Comparison of ENCODE assay signal across 8 cellular contexts in genomic region chr14:68824517-68825347, GRCh38. TPM values are rescaled to one million over a fixed set of nuclear protein-coding genes. Genes with fewer than 3 reads are reported as not detected.
DNase-seq lines count a peak whose midpoint lies in the region; ATAC-seq and TF ChIP-seq lines count a peak whose summit lies in the region.

No MANE protein-coding gene starts in this region.

- H3K36me3 ChIP-seq in esophagus muscularis mucosa: no peaks in the 10 kb centered on the region

- DNase-seq in NK-92 treated with Interleukin-12 subunit alpha and Interleukin-12 subunit beta, amount 100 ng/mL, for 24 hours (lab: John Stamatoyannopoulos, UW): peak; percentile 46
- no peak for DNase-seq in NK-92 (lab: John Stamatoyannopoulos, UW; ENCODE audit: unreplicated experiment)
- DNase-seq in KBM-7: peak; percentile 75
- DNase-seq in SW480 (ENCODE audit: low spot score): peak; percentile 75
- no peak for DNase-seq in esophagus muscularis mucosa (ENCODE audit: extremely low spot score)
- no peak for DNase-seq in naive B cell

- ATAC-seq in naive B cell (ENCODE audit: low read depth in 2 of 2) (peak; percentile 27 to 29), HG02678 (IDR thresholded peaks at IDR 0.05; ENCODE audit: unreplicated experiment) (no peak), HG03342 (IDR thresholded peaks at IDR 0.05; ENCODE audit: unreplicated experiment) (no peak)

- peak; percentile 78 to 92 (median 79) for TF ChIP-seq CTCF in esophagus muscularis mucosa (IDR thresholded peaks at IDR 0.05)

- no peaks in the 10 kb centered on the region for H3K9me3 ChIP-seq in esophagus muscularis mucosa

- TF ChIP-seq EP300 in esophagus muscularis mucosa (IDR thresholded peaks at IDR 0.05): no peak

- in situ Hi-C loops in KBM-7 (cut with MboI; ENCODE audit: low pct_unique_long_range_greater_than_20kb, low sequenced_read_pairs): loop anchor here (25.0 kb wide), 2 partner anchors 587 to 887 kb away; no protein-coding TSS in a partner anchor

- no peaks in the 10 kb centered on the region for H3K9me3 Mint-ChIP-seq in naive B cell

- WGBS in esophagus muscularis mucosa: 39% methylated on average over 3 of the region's 11 CpGs

- TF ChIP-seq POLR2A in esophagus muscularis mucosa (IDR thresholded peaks at IDR 0.05; ENCODE audit: low read depth): no peak

- peaks cover 32 to 49% (median 34%) of the 10 kb centered on the region in 3 donors for H3K4me1 Mint-ChIP-seq in naive B cell

- no peaks in the 10 kb centered on the region for H3K27me3 Mint-ChIP-seq in naive B cell

- no peak overlapping the region for H3K27ac ChIP-seq in esophagus muscularis mucosa (replicated peaks in 1 of 4)

- H3K27me3 ChIP-seq in esophagus muscularis mucosa: no peaks in the 10 kb centered on the region

- peaks cover 8 to 15% (median 13%) of the 10 kb centered on the region in 4 donors for H3K4me1 ChIP-seq in esophagus muscularis mucosa

- H3K4me3 Mint-ChIP-seq in naive B cell: peak overlapping the region in 3 of 8 donors; percentile 48 to 79 (median 51)

- intact Hi-C loops in esophagus muscularis mucosa (cut with DNase I): loop anchor here (5.0 kb wide), 1 partner anchor 987 kb away; no protein-coding TSS in a partner anchor

- H3K27ac Mint-ChIP-seq in naive B cell: no peak overlapping the region

- peak overlapping the region in 2 of 4 donors; percentile 2 to 36 for H3K4me3 ChIP-seq in esophagus muscularis mucosa

- H3K36me3 Mint-ChIP-seq in naive B cell: no peaks in the 10 kb centered on the region

RNA-seq across cellular contexts. Expression of gene ZFP36L1, which starts 31.9 kb away (rescaled TPM):
- total RNA-seq in esophagus muscularis mucosa: 100 to 1,000 TPM; 191 to 704 (median 444) TPM
- polyA plus RNA-seq in naive B cell (ENCODE audit: low read depth in 6 of 6): 100 to 1,000 TPM in 5 of 6 donors, 10 to 100 TPM in 1; 99.2 to 447 (median 302) TPM

Comparison
In these comparisons a context has a peak if more than half of its experiments do, and no peak if none do; other contexts are left out.
1. DNase-seq: peak in NK-92 treated with Interleukin-12 subunit alpha and Interleukin-12 subunit beta, amount 100 ng/mL, for 24 hours (single experiment), KBM-7 (single experiment) and SW480 (single experiment); none in NK-92 (single experiment), esophagus muscularis mucosa (single experiment) and naive B cell (single experiment).
2. ATAC-seq: peak in naive B cell (2 of 2); none in HG02678 (single experiment) and HG03342 (single experiment).